ENCODE assay signal across 1 cellular context in genomic region chr16:11742041-11742535, GRCh38.
TF ChIP-seq lines count a peak whose summit lies in the region.

No MANE protein-coding gene starts in this region.

TF ChIP-seq in K562, 482 proteins besides CTCF, POLR2A, EP300 and RAD21 (continued from another document and continues in another):
- TF ChIP-seq ZKSCAN8 (CRISPR knock-in tag; IDR thresholded peaks at IDR 0.05) (no peak), KDM1A (IDR thresholded peaks at IDR 0.05) (no peak), SMAD4 (CRISPR knock-in tag; conservative IDR thresholded peaks at IDR 0.05) (no peak), ZEB2 (IDR thresholded peaks at IDR 0.05) (no peak), CEBPG (CRISPR knock-in tag; IDR thresholded peaks at IDR 0.05) (no peak), CEBPG (tag; conservative IDR thresholded peaks at IDR 0.05 in 1 of 2, IDR thresholded peaks at IDR 0.05 in 1 of 2) (no peak), MAFG (tag; conservative IDR thresholded peaks at IDR 0.05) (no peak), CHD7 (IDR thresholded peaks at IDR 0.05; ENCODE audit: low read depth, low read length) (no peak), NONO (IDR thresholded peaks at IDR 0.05; ENCODE audit: low read depth in 2 of 2, low read length in 1 of 2) (no peak), RBM15 (IDR thresholded peaks at IDR 0.05; ENCODE audit: insufficient read depth, low read length) (no peak), ZBTB49 (CRISPR knock-in tag; IDR thresholded peaks at IDR 0.05; ENCODE audit: borderline replicate concordance) (0 out of 2 replicates have a peak, but pooled peaks have one; percentile 40), ETV1 (tag; conservative IDR thresholded peaks at IDR 0.05; ENCODE audit: low read depth) (no peak), NR2F6 (CRISPR knock-in tag; IDR thresholded peaks at IDR 0.05) (no peak), IRF1 (CRISPR knock-in tag; IDR thresholded peaks at IDR 0.05; ENCODE audit: borderline replicate concordance) (no peak), NR1H2 (CRISPR knock-in tag; IDR thresholded peaks at IDR 0.05) (0 out of 2 replicates have a peak, but pooled peaks have one; percentile 79), SNAPC5 (CRISPR knock-in tag; IDR thresholded peaks at IDR 0.05) (no peak), ZNF253 (CRISPR knock-in tag; conservative IDR thresholded peaks at IDR 0.05) (no peak), SP2 (IDR thresholded peaks at IDR 0.05; ENCODE audit: extremely low read depth, low read depth, low read length, poor library complexity, severe bottlenecking) (no peak), ZC3H11A (IDR thresholded peaks at IDR 0.05; ENCODE audit: low read depth, low read length) (no peak), DACH1 (IDR thresholded peaks at IDR 0.05; ENCODE audit: partially characterized antibody) (no peak), ZNF143 (CRISPR knock-in tag; IDR thresholded peaks at IDR 0.05) (no peak), PBX2 (CRISPR knock-in tag; IDR thresholded peaks at IDR 0.05; ENCODE audit: low read depth) (no peak), PBX2 (tag; conservative IDR thresholded peaks at IDR 0.05; ENCODE audit: low read depth) (no peak), RNF219 (CRISPR knock-in tag; IDR thresholded peaks at IDR 0.05) (no peak), STAT6 (CRISPR knock-in tag; IDR thresholded peaks at IDR 0.05) (no peak), FOXO4 (CRISPR knock-in tag; IDR thresholded peaks at IDR 0.05) (no peak)
